8 cellular contexts compared by ENCODE assay signal in the genomic region with DNA sequence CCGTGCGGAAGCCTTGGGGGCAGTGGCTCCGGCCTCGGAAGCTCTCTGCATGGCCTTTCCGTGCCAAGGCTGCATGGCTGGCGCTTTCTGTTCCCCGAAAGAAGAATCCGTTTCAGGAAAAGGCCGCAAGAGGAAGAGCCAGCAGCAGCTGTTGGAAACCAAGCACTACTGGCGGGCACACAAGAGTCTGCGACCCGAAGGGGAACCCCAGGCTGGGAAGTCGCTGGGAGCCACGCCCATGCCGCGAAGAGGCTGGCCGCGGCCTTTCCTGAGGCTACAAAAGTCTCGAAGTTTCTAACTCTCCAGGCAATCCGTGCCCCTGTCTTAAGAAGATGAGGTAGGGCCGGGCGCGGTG.
DNase-seq lines count a peak whose midpoint lies in the region; ATAC-seq and TF ChIP-seq lines count a peak whose summit lies in the region.

TSS of gene CGAS (minus strand) at position 191 of the 355 bp plus-strand sequence. CDS start at position 75, 116 bp downstream.

- H3K9me3 ChIP-seq in DOHH2 (ENCODE audit: control insufficient read depth, insufficient read depth, low read length) (no peaks in the 10 kb centered on the region), duodenal mucosa (ENCODE audit: control insufficient read depth in 1 of 2, low read length in 2 of 2) (no peaks in the 10 kb centered on the region)

- ATAC-seq in GM21619 (IDR thresholded peaks at IDR 0.05; ENCODE audit: unreplicated experiment) = peak; percentile 70

- H3F3A ChIP-seq in DOHH2 (ENCODE audit: control insufficient read depth, insufficient read depth) = peaks cover 8% of the 10 kb centered on the region

- H3K4me1 ChIP-seq in DOHH2 (ENCODE audit: control insufficient read depth, low read length) (peaks cover 27% of the 10 kb centered on the region), duodenal mucosa (ENCODE audit: control insufficient read depth in 1 of 2, insufficient read depth in 2 of 2, low read length in 2 of 2) (no peaks in the 10 kb centered on the region)

- no peaks in the 10 kb centered on the region for H3K9me2 ChIP-seq in DOHH2 (replicated peaks; ENCODE audit: control insufficient read depth, low read length)

- H3K9ac ChIP-seq in duodenal mucosa (ENCODE audit: low read depth in 1 of 2, low read length in 2 of 2) = peak within 1 kb of the TSS; percentile 61 to 68

- peaks cover 2% of the 10 kb centered on the region; the same call in 1 of the 2 replicates for H3K27me3 ChIP-seq in DOHH2 (ENCODE audit: control insufficient read depth, low read length)
- no peaks in the 10 kb centered on the region for H3K27me3 ChIP-seq in duodenal mucosa (ENCODE audit: control insufficient read depth in 1 of 2, insufficient read depth in 2 of 2, low read length in 2 of 2)

- TF ChIP-seq CTCF in DOHH2 (IDR thresholded peaks at IDR 0.05; ENCODE audit: low read depth, low read length, poor library complexity, severe bottlenecking) = no peak

- H3K4me2 ChIP-seq in DOHH2 (ENCODE audit: low read length) = peak within 1 kb of the TSS; percentile 88

- peaks cover 50% of the 10 kb centered on the region for H3K79me2 ChIP-seq in DOHH2 (ENCODE audit: control insufficient read depth, low read length)

- H3K36me3 ChIP-seq in DOHH2 (ENCODE audit: control insufficient read depth, low read length) (peaks cover 4% of the 10 kb centered on the region; the same call in 1 of the 2 replicates), duodenal mucosa (ENCODE audit: control insufficient read depth in 1 of 2, insufficient read depth in 2 of 2, low read length in 2 of 2) (no peaks in the 10 kb centered on the region)

- peak within 1 kb of the TSS; percentile 83 for H3K27ac ChIP-seq in DOHH2 (ENCODE audit: low read depth, low read length)
- peak within 1 kb of the TSS; percentile 66 for H3K27ac ChIP-seq in duodenal mucosa (ENCODE audit: low read depth, low read length)

- H3K4me3 ChIP-seq in DOHH2 (ENCODE audit: low read length) = peak within 1 kb of the TSS; percentile 84
- peak within 1 kb of the TSS; percentile 69 to 87 for H3K4me3 ChIP-seq in duodenal mucosa (ENCODE audit: low read depth in 1 of 2, low read length in 2 of 2)

- no peaks in the 10 kb centered on the region for H4K20me1 ChIP-seq in DOHH2 (ENCODE audit: control insufficient read depth, insufficient read depth, low read depth, low read length)

- DNase-seq in Kasumi-1 (lab: John Stamatoyannopoulos, UW) (peak; percentile 92 to 93), medulla oblongata (ENCODE audit: extremely low spot score) (peak; percentile 86), NCI-H2107 (lab: John Stamatoyannopoulos, UW) (no peak)
- peak; percentile 54 to 69 for DNase-seq in activated CD4-positive, alpha-beta T cell treated with anti-CD3 and anti-CD28 coated beads, Interleukin-2, amount 50 U/mL, for 24 hours (ENCODE audit: low read depth in 1 of 2, low spot score in 1 of 2)
- peak; percentile 52 for DNase-seq in stimulated activated CD8-positive, alpha-beta memory T cell treated with anti-CD3 and anti-CD28 coated beads, Interleukin-15, amount 100 ng/mL, for 1 hour (ENCODE audit: low read depth)
